ENCODE assay signal across 15 cellular contexts in the genomic region with DNA sequence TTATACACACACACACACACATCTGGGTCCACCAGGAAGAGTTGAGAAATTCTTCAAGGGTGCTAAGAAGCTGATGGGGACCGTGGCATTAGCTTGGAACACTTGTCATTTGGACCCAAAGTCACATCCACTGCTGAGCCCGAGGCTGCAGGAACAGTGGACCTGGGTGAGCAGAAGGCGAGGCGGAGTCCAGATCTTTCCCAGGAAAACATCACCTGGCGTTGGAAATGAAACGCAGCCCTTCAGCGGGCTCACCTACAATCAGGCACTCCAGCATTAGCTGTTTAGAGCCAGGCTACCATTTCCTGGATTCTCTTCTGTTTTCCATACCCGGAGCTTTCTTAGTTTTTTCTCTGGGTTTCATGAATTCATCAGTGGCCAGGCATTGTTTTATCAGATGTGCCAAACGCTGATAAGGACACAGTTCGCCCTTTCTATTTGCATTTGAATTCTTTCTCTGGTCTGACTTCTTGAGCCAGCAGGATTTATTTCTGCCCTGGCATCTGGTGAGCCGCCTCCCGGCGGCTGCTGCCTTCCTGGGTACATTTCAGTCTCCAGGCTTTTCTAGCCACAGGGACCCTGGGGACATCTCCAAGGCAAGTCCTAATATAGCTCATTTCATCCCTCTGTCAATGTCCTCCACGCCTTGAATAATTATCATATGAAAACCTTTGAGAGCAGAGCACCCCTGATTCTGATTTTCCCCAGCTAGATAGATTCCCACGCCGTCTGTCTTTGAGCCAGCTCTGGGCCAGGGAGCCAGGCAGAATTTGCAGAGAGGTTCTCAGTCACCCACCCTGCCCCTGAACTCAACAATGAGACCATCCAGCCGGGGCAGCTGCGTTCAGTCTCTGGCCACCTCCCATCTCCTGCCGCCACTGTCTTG.
DNase-seq lines count a peak whose midpoint lies in the region; ATAC-seq and TF ChIP-seq lines count a peak whose summit lies in the region.
"Had no signal": no experiment of that assay in that cellular context is flagged by ENCODE, and none has a peak within 500 bp of the region (broad histone marks: within the 10 kb centered on the region; RNA-seq: fewer than 3 reads in every experiment).

No MANE protein-coding gene starts in this region.

- TF ChIP-seq POLR2A in spleen (IDR thresholded peaks at IDR 0.05): no peak

- H3K9me3 Mint-ChIP-seq in naive thymus-derived CD4-positive, alpha-beta T cell: peaks cover 0 to 8% (median 0%) of the 10 kb centered on the region in 11 donors
- H3K9me3 Mint-ChIP-seq in type B pancreatic cell: no peaks in the 10 kb centered on the region

- POLR2A ChIA-PET in naive thymus-derived CD4-positive, alpha-beta T cell (lab: Charles Lee): no interaction called here

- intact Hi-C loops in naive thymus-derived CD4-positive, alpha-beta T cell (cut with micrococcal nuclease): no loop called here
- intact Hi-C loops in spleen (cut with DNase I; ENCODE audit: low total_unique reads): no loop called here

- 64 to 80% (median 71%) methylated on average over 19 of the region's 19 CpGs for WGBS in spleen, 5 donors

- peak; percentile 36 for DNase-seq in NCI-H748 (lab: John Stamatoyannopoulos, UW; ENCODE audit: unreplicated experiment)
- no peak for DNase-seq in NCI-H748 treated with DMSO at 0.1 percent for 48 hours (lab: John Stamatoyannopoulos, UW)
- DNase-seq in cerebellar cortex (ENCODE audit: low spot score): peak; percentile 47
- no peak for DNase-seq in naive thymus-derived CD4-positive, alpha-beta T cell
- no peak for DNase-seq in type B pancreatic cell (ENCODE audit: extremely low spot score, unreplicated experiment)
- DNase-seq in UCSD-AML1 (lab: John Stamatoyannopoulos, UW; ENCODE audit: unreplicated experiment): no peak
- no peak for DNase-seq in NCI-H146 treated with DMSO at 0.1 percent for 48 hours (lab: John Stamatoyannopoulos, UW; ENCODE audit: unreplicated experiment)
- no peak for DNase-seq in spleen
- DNase-seq: activated CD4-positive, alpha-beta T cell treated with anti-CD3 and anti-CD28 coated beads for 48 hours; DMS79; kidney glomerular epithelial cell; NCI-H1436 treated with DMSO at 0.1 percent for 48 hours had no signal

- no peaks in the 10 kb centered on the region for H3K4me1 ChIP-seq in naive thymus-derived CD4-positive, alpha-beta T cell (ENCODE audit: control insufficient read depth in 2 of 2, insufficient read depth in 2 of 2, low read length in 2 of 2)
- H3K4me1 ChIP-seq in spleen: peaks cover 0 to 9% (median 0%) of the 10 kb centered on the region in 6 donors
- H3K4me1 ChIP-seq: A549 had no signal

- H3K27ac ChIP-seq in naive thymus-derived CD4-positive, alpha-beta T cell (ENCODE audit: low read depth, low read length): no peak overlapping the region
- no peak overlapping the region for H3K27ac ChIP-seq in spleen
- H3K27ac ChIP-seq: A549, tibial artery had no signal

- no peak for TF ChIP-seq CTCF in type B pancreatic cell (conservative IDR thresholded peaks at IDR 0.05)
- no peak for TF ChIP-seq CTCF in spleen (IDR thresholded peaks at IDR 0.05 in 8 of 11, conservative IDR thresholded peaks at IDR 0.05 in 3 of 11)

- H3K27me3 ChIP-seq in naive thymus-derived CD4-positive, alpha-beta T cell (ENCODE audit: control insufficient read depth in 2 of 2, insufficient read depth in 2 of 2, low read length in 2 of 2): no peaks in the 10 kb centered on the region
- H3K27me3 ChIP-seq in spleen (replicated peaks in 1 of 7): peaks cover 0 to 5% (median 0%) of the 10 kb centered on the region in 7 donors
- H3K27me3 ChIP-seq: tibial artery had no signal

- H3K4me3 Mint-ChIP-seq in naive thymus-derived CD4-positive, alpha-beta T cell: no peak overlapping the region
- no peak overlapping the region for H3K4me3 Mint-ChIP-seq in type B pancreatic cell

- peak; percentile 12 for ATAC-seq in naive thymus-derived CD4-positive, alpha-beta T cell
- ATAC-seq: A549, K562 had no signal

- no peak overlapping the region for H3K27ac Mint-ChIP-seq in naive thymus-derived CD4-positive, alpha-beta T cell
- H3K27ac Mint-ChIP-seq in type B pancreatic cell: peak overlapping the region; percentile 25

- H3K27me3 Mint-ChIP-seq in naive thymus-derived CD4-positive, alpha-beta T cell: peaks cover 4 to 35% (median 20%) of the 10 kb centered on the region in 5 donors
- peaks cover 10% of the 10 kb centered on the region for H3K27me3 Mint-ChIP-seq in type B pancreatic cell

- no peaks in the 10 kb centered on the region for H3K36me3 Mint-ChIP-seq in naive thymus-derived CD4-positive, alpha-beta T cell
- H3K36me3 Mint-ChIP-seq in type B pancreatic cell: no peaks in the 10 kb centered on the region

- no peak overlapping the region for H3K4me3 ChIP-seq in naive thymus-derived CD4-positive, alpha-beta T cell (ENCODE audit: low read length)
- no peak overlapping the region for H3K4me3 ChIP-seq in spleen
- H3K4me3 ChIP-seq: A549, K562, tibial artery had no signal

- CTCF ChIA-PET in naive thymus-derived CD4-positive, alpha-beta T cell (lab: Charles Lee): no interaction called here

- no peaks in the 10 kb centered on the region for H3K4me1 Mint-ChIP-seq in naive thymus-derived CD4-positive, alpha-beta T cell
- peaks cover 24% of the 10 kb centered on the region for H3K4me1 Mint-ChIP-seq in type B pancreatic cell (ENCODE audit: unreplicated experiment)

- no peaks in the 10 kb centered on the region for H3K36me3 ChIP-seq in naive thymus-derived CD4-positive, alpha-beta T cell (ENCODE audit: control insufficient read depth in 2 of 3, insufficient read depth in 3 of 3, low read length in 3 of 3)
- H3K36me3 ChIP-seq in spleen: no peaks in the 10 kb centered on the region
- H3K36me3 ChIP-seq: tibial artery had no signal

- H3K9me3 ChIP-seq in naive thymus-derived CD4-positive, alpha-beta T cell (ENCODE audit: control insufficient read depth in 2 of 3, low read length in 3 of 3): no peaks in the 10 kb centered on the region
- H3K9me3 ChIP-seq in spleen: peaks cover 0 to 6% (median 0%) of the 10 kb centered on the region in 8 donors
- H3K9me3 ChIP-seq: A549, tibial artery had no signal

Comparison
In these comparisons a context has a peak if more than half of its experiments do, and no peak if none do; other contexts are left out.
1. DNase-seq: peak in NCI-H748 (single experiment) and cerebellar cortex (single experiment); none in NCI-H748 treated with DMSO at 0.1 percent for 48 hours (single experiment), naive thymus-derived CD4-positive, alpha-beta T cell (0 of 9), type B pancreatic cell (single experiment), UCSD-AML1 (single experiment), NCI-H146 treated with DMSO at 0.1 percent for 48 hours (single experiment) and spleen (single experiment).